In the genomic region with DNA sequence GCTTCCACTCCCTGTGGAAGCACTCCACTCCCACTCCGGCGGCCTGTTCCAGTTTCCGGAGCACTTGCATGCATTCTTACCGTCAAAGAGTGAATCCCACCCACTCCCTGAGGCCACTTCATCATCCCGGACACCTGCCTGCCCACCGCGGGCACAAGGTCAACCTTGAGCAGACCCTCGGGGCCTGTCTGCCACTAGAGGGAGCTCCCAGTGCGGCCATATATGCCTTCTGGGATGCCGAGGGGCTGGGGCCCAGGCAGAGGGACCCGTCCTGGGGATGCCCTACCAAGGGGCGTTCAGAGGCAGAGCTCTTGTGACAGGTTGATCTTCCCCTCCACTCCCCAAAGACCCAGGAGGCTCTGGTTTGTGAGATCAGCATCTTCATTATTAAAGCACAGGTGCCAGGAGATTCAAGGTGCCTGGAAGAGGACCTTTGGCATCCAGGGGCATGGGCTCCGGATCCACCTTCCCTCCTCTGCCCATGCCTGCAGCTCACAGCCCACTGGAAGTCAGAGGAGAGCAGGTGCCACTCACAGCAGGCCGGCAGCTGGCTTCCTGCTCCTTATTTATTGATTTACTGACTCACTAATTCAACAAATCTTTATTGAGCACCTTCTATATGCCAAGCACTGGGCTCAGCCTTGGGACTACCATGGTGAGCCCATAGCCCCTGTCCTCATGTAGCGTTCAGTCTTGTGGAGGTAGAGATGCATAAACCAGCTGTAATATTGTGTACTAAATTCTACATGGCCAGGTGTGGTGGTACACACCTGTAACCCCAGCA, we compare ENCODE assay signal across 8 cellular contexts. TPM values are rescaled to one million over a fixed set of nuclear protein-coding genes. Genes with fewer than 3 reads are reported as not detected.
DNase-seq lines count a peak whose midpoint lies in the region; ATAC-seq and TF ChIP-seq lines count a peak whose summit lies in the region.

No MANE protein-coding gene starts in this region.

- TF ChIP-seq EP300 in esophagus muscularis mucosa (IDR thresholded peaks at IDR 0.05): no peak

- intact Hi-C loops in heart right ventricle (cut with DNase I): no loop called here
- intact Hi-C loops in esophagus muscularis mucosa (cut with DNase I): no loop called here

- TF ChIP-seq CTCF in heart right ventricle (IDR thresholded peaks at IDR 0.05) (peak; percentile 8 to 61 (median 54)), right atrium auricular region (IDR thresholded peaks at IDR 0.05) (peak in 1 of 2 donors; percentile 46), WERI-Rb-1 (IDR thresholded peaks at IDR 0.05; ENCODE audit: low read depth, low read length) (peak; percentile 93), retinal pigment epithelial cell (conservative IDR thresholded peaks at IDR 0.05; ENCODE audit: low read depth, low read length) (peak; percentile 78), esophagus muscularis mucosa (IDR thresholded peaks at IDR 0.05) (peak in 1 of 3 experiments; percentile 27)

- DNase-seq in heart right ventricle: no peak
- no peak for DNase-seq in right atrium auricular region (ENCODE audit: low spot score)
- DNase-seq in WERI-Rb-1: peak; percentile 81
- peak; percentile 39 for DNase-seq in dermis blood vessel endothelial cell
- no peak for DNase-seq in retinal pigment epithelial cell (ENCODE audit: low read depth)
- DNase-seq in GOT3 (lab: John Stamatoyannopoulos, UW): no peak
- DNase-seq in DMS153 treated with DMSO at 0.1 percent for 48 hours (lab: John Stamatoyannopoulos, UW; ENCODE audit: unreplicated experiment): no peak
- no peak for DNase-seq in esophagus muscularis mucosa (ENCODE audit: extremely low spot score)

- no peaks in the 10 kb centered on the region for H3K9me3 ChIP-seq in heart right ventricle
- H3K9me3 ChIP-seq in right atrium auricular region: no peaks in the 10 kb centered on the region
- no peaks in the 10 kb centered on the region for H3K9me3 ChIP-seq in WERI-Rb-1 (ENCODE audit: severe bottlenecking)
- no peaks in the 10 kb centered on the region for H3K9me3 ChIP-seq in esophagus muscularis mucosa

- H3K4me1 ChIP-seq in heart right ventricle: no peaks in the 10 kb centered on the region
- no peaks in the 10 kb centered on the region for H3K4me1 ChIP-seq in right atrium auricular region
- H3K4me1 ChIP-seq in esophagus muscularis mucosa: no peaks in the 10 kb centered on the region

- H3K27me3 ChIP-seq in heart right ventricle (peaks cover 0 to 57% (median 25%) of the 10 kb centered on the region in 7 donors), right atrium auricular region (no peaks in the 10 kb centered on the region), WERI-Rb-1 (ENCODE audit: insufficient read depth, low read depth, severe bottlenecking) (no peaks in the 10 kb centered on the region), esophagus muscularis mucosa (peaks cover 0 to 60% (median 3%) of the 10 kb centered on the region in 4 donors)

- no peak for TF ChIP-seq POLR2A in esophagus muscularis mucosa (IDR thresholded peaks at IDR 0.05; ENCODE audit: low read depth)

- H3K27ac ChIP-seq in heart right ventricle: no peak overlapping the region
- no peak overlapping the region for H3K27ac ChIP-seq in right atrium auricular region
- H3K27ac ChIP-seq in WERI-Rb-1: no peak overlapping the region
- H3K27ac ChIP-seq in esophagus muscularis mucosa (replicated peaks in 1 of 4): no peak overlapping the region

- no peaks in the 10 kb centered on the region for H3K36me3 ChIP-seq in heart right ventricle
- H3K36me3 ChIP-seq in right atrium auricular region: no peaks in the 10 kb centered on the region
- no peaks in the 10 kb centered on the region for H3K36me3 ChIP-seq in WERI-Rb-1
- H3K36me3 ChIP-seq in esophagus muscularis mucosa: no peaks in the 10 kb centered on the region

- WGBS in heart right ventricle, 2 donors: 21 to 24% methylated on average over 15 of the region's 15 CpGs
- WGBS in esophagus muscularis mucosa: 59% methylated on average over 5 of the region's 15 CpGs

- H3K4me3 ChIP-seq in heart right ventricle: no peak overlapping the region
- H3K4me3 ChIP-seq in right atrium auricular region: no peak overlapping the region
- H3K4me3 ChIP-seq in WERI-Rb-1 (ENCODE audit: low read depth, low read length): no peak overlapping the region
- H3K4me3 ChIP-seq in retinal pigment epithelial cell (ENCODE audit: low read length): no peak overlapping the region
- no peak overlapping the region for H3K4me3 ChIP-seq in esophagus muscularis mucosa

- no peak for ATAC-seq in heart right ventricle

RNA-seq across cellular contexts. Expression of a gene that starts 47.3 kb away (rescaled TPM):
- total RNA-seq in heart right ventricle (10 to 100 TPM in 9 of 10 donors, 1 to 10 TPM in 1; 10.0 to 17.4 (median 11.9) TPM), right atrium auricular region (10 to 100 TPM; 12.0 to 13.9 TPM), dermis blood vessel endothelial cell (12.3 and 12.8 TPM in 2 replicates), esophagus muscularis mucosa (10 to 100 TPM; 10.4 to 15.9 (median 14.0) TPM)
- polyA plus RNA-seq in heart right ventricle: 10 to 100 TPM in 1 of 2 donors, 1 to 10 TPM in 1; 4.9 to 10.1 TPM

RNA-seq across cellular contexts. Expression of a gene that starts 58.0 kb away (rescaled TPM):
- 10 to 100 TPM; 28.3 to 42.7 (median 36.5) TPM for total RNA-seq in heart right ventricle
- 10 to 100 TPM; 18.7 to 23.2 TPM for polyA plus RNA-seq in heart right ventricle
- total RNA-seq in right atrium auricular region: 10 to 100 TPM; 28.1 to 36.0 TPM
- 63.5 and 86.6 TPM in 2 replicates for total RNA-seq in dermis blood vessel endothelial cell
- 10 to 100 TPM; 33.6 to 51.1 (median 41.0) TPM for total RNA-seq in esophagus muscularis mucosa

Comparison
In these comparisons a context has a peak if more than half of its experiments do, and no peak if none do; other contexts are left out.
1. DNase-seq: peak in WERI-Rb-1 (single experiment) and dermis blood vessel endothelial cell (single experiment); none in heart right ventricle (0 of 2), right atrium auricular region (single experiment), retinal pigment epithelial cell (single experiment), GOT3 (single experiment), DMS153 treated with DMSO at 0.1 percent for 48 hours (single experiment) and esophagus muscularis mucosa (single experiment).